8 cellular contexts compared by ENCODE assay signal in genomic region chr15:40564591-40565332, GRCh38. TPM values are rescaled to one million over a fixed set of nuclear protein-coding genes. Genes with fewer than 3 reads are reported as not detected.
DNase-seq lines count a peak whose midpoint lies in the region; ATAC-seq and TF ChIP-seq lines count a peak whose summit lies in the region.

CCDC32 (minus strand) TSS chr15:40565042; CDS start chr15:40563015, 2,027 bp downstream.

- H3K27ac ChIP-seq in ACC112 (ENCODE audit: low read depth, low read length) (peak within 1 kb of the TSS; percentile 66), VCaP (peak within 1 kb of the TSS; percentile 76), breast epithelium (peak within 1 kb of the TSS; percentile 94 to 98), skeletal muscle tissue (ENCODE audit: low read depth, low read length) (peak within 1 kb of the TSS; percentile 98)

- H3K9me3 ChIP-seq in breast epithelium: no peaks in the 10 kb centered on the region
- no peaks in the 10 kb centered on the region for H3K9me3 ChIP-seq in iPS-18c (ENCODE audit: control insufficient read depth, insufficient read depth, low read length)
- H3K9me3 ChIP-seq in skeletal muscle tissue (ENCODE audit: control insufficient read depth in 3 of 3, low read length in 3 of 3): no peaks in the 10 kb centered on the region

- TF ChIP-seq POLR2A in breast epithelium (IDR thresholded peaks at IDR 0.05): peak; percentile 74

- H3K36me3 ChIP-seq in ACC112 (ENCODE audit: insufficient read depth, low read length): no peaks in the 10 kb centered on the region
- no peaks in the 10 kb centered on the region for H3K36me3 ChIP-seq in breast epithelium
- peaks cover 0 to 4% (median 3%) of the 10 kb centered on the region in 3 donors for H3K36me3 ChIP-seq in skeletal muscle tissue (ENCODE audit: control insufficient read depth in 3 of 3, insufficient read depth in 3 of 3, low read length in 3 of 3)

- TF ChIP-seq CTCF in VCaP (conservative IDR thresholded peaks at IDR 0.05) (no peak), breast epithelium (IDR thresholded peaks at IDR 0.05) (peak in 1 of 3 donors; percentile 22)

- ATAC-seq in GM18870 (IDR thresholded peaks at IDR 0.05; ENCODE audit: unreplicated experiment): peak; percentile 89
- ATAC-seq in HG03135 (IDR thresholded peaks at IDR 0.05; ENCODE audit: unreplicated experiment): peak; percentile 95

- peaks cover 4% of the 10 kb centered on the region for H3K4me1 ChIP-seq in ACC112 (ENCODE audit: control insufficient read depth, insufficient read depth, low read length, unreplicated experiment)
- peaks cover 0 to 3% of the 10 kb centered on the region in 2 donors for H3K4me1 ChIP-seq in breast epithelium
- peaks cover 13 to 37% (median 28%) of the 10 kb centered on the region in 3 donors for H3K4me1 ChIP-seq in skeletal muscle tissue (ENCODE audit: control insufficient read depth in 3 of 3, insufficient read depth in 3 of 3, low read length in 3 of 3)

- peak within 1 kb of the TSS; percentile 90 for H2AFZ ChIP-seq in ACC112 (ENCODE audit: low read length, unreplicated experiment)

- peak within 1 kb of the TSS; percentile 89 for H3K4me3 ChIP-seq in ACC112 (ENCODE audit: low read depth, low read length)
- H3K4me3 ChIP-seq in breast epithelium: peak within 1 kb of the TSS; percentile 59 to 88 (median 80)
- H3K4me3 ChIP-seq in iPS-18c (ENCODE audit: insufficient read depth, low read depth, low read length): peak within 1 kb of the TSS; percentile 92
- peak within 1 kb of the TSS; percentile 89 to 98 (median 92) for H3K4me3 ChIP-seq in skeletal muscle tissue (ENCODE audit: low read length in 3 of 3)

- intact Hi-C loops in breast epithelium (cut with DNase I; ENCODE audit: low total_unique reads): no loop called here

- H3K79me2 ChIP-seq in ACC112 (ENCODE audit: control insufficient read depth, insufficient read depth, low read length, unreplicated experiment): peaks cover 18% of the 10 kb centered on the region

- H3K27me3 ChIP-seq in ACC112 (ENCODE audit: insufficient read depth, low read length) (no peaks in the 10 kb centered on the region), breast epithelium (no peaks in the 10 kb centered on the region), skeletal muscle tissue (ENCODE audit: control insufficient read depth in 3 of 3, insufficient read depth in 3 of 3, low read length in 3 of 3) (no peaks in the 10 kb centered on the region)

- H3K9ac ChIP-seq in skeletal muscle tissue (ENCODE audit: low read depth in 1 of 3, low read length in 3 of 3): peak within 1 kb of the TSS; percentile 94 to 99 (median 97)

- DNase-seq in NCI-H2196 treated with DMSO at 0.1 percent for 48 hours (lab: John Stamatoyannopoulos, UW; ENCODE audit: unreplicated experiment) (peak; percentile 86), breast epithelium (ENCODE audit: low spot score in 2 of 2) (peak; percentile 97 to 99)

RNA-seq across cellular contexts. Expression of gene CCDC32, which starts in this region (rescaled TPM):
- total RNA-seq in breast epithelium (10 to 100 TPM; 35.0 to 42.3 (median 36.4) TPM), skeletal muscle tissue (11.0 TPM)

Comparison
In these comparisons a context has a peak if more than half of its experiments do, and no peak if none do; other contexts are left out.
1. Peak in every context shown above with its lines: DNase-seq, ATAC-seq, H3K4me3 ChIP-seq and H3K27ac ChIP-seq.